6 cellular contexts compared by ENCODE assay signal in the genomic region with DNA sequence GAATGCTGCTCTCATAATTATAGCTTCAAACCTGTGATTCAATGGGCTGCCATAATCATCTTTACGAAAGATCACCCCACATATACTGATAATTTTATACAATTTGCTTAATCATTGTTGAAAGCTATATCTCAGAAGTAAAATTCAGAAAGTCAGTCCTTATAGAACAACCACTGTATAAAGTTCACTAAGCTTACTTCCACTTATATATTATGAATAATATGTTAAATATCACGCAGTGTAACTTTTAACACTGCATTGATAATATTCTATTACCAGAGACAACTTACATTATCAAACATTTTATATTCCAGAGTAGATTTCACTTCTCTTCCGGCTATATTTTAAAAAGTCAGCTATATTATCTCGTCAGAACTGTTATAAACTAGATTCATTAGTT.
"Had no signal": no experiment of that assay in that cellular context is flagged by ENCODE, and none has a peak within 500 bp of the region (broad histone marks: within the 10 kb centered on the region; RNA-seq: fewer than 3 reads in every experiment).

No MANE protein-coding gene starts in this region.

- H3K27ac ChIP-seq: HL-60 had no signal

- DNase-seq: IMR-90, KBM-7, KG1 had no signal

- ATAC-seq: HepG2, K562 had no signal

- H3K4me3 ChIP-seq: K562 had no signal
